1 cellular context compared by ENCODE assay signal in the genomic region with DNA sequence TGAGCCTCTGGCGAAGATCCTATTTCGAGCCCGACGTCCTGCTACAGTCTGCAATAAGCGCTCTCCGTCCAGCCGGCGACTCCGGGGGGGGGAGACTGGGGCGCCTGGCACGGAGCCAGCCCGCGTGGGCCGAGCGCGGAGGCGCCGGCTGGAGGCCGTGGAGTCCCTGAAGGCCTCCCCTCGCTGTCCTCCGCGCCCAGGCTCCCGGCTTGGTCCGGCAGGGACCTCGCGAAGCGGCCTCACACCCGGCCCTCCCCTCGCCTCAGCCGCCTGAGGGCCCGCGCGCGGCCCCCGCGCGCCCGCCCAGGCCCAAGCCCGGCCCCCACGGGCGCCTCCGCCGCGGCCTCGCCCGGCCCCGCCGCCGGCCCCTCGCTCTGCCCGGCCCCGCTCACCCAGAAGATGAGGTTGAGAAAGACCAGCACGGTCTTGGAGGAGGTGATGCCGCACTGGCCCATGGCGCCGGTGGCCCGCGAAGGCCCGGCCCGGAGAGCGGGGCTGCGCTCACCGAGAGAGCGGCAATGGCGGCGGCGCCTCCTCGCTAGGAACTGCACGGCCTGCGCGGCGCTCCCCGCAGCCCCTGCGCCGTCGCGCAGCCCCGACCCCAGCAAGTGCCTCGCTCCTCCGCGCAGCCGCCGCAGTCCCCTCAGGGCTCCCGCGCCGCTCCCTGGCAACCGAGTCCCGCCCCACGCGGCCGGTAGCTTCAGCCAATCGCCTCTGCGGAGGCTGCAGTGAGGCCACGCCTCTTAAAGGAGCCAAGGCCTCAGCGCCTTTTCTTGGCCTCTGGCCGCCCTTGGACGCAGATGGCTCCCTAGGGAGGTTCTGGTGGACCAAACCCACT.
A peak's percentile ranks its signal among the peaks of the same experiment; 100 is the strongest.
TF ChIP-seq lines count a peak whose summit lies in the region.

TSS of gene TSPAN3 (minus strand) at position 610 of the 838 bp plus-strand sequence. CDS start at position 455, 155 bp downstream.

TF ChIP-seq in HCT116, 20 proteins besides CTCF, POLR2A, EP300 and RAD21 (continued from another document):
- TF ChIP-seq ZBTB33 (IDR thresholded peaks at IDR 0.05; ENCODE audit: extremely low read depth, insufficient replicate concordance, low read length) (no peak), SIN3A (IDR thresholded peaks at IDR 0.05; ENCODE audit: low read depth) (no peak), ATF3 (IDR thresholded peaks at IDR 0.05) (no peak), JUND (IDR thresholded peaks at IDR 0.05) (no peak), SRF (IDR thresholded peaks at IDR 0.05; ENCODE audit: low read depth) (no peak), ZFX (IDR thresholded peaks at IDR 0.05) (peak; percentile 96), EGR1 (IDR thresholded peaks at IDR 0.05; ENCODE audit: low read depth) (no peak), FOSL1 (IDR thresholded peaks at IDR 0.05; ENCODE audit: low read depth) (no peak), POLR2AphosphoS5 (IDR thresholded peaks at IDR 0.05; ENCODE audit: low read depth, low read length) (peak; percentile 85), CBX3 (IDR thresholded peaks at IDR 0.05; ENCODE audit: low read depth) (no peak), YY1 (IDR thresholded peaks at IDR 0.05; ENCODE audit: extremely low read depth, insufficient replicate concordance, low read depth, low read length) (peak; percentile 50), ELF1 (IDR thresholded peaks at IDR 0.05; ENCODE audit: borderline replicate concordance, low read depth) (no peak)
